Comparison of ENCODE assay signal across 23 cellular contexts in the genomic region with DNA sequence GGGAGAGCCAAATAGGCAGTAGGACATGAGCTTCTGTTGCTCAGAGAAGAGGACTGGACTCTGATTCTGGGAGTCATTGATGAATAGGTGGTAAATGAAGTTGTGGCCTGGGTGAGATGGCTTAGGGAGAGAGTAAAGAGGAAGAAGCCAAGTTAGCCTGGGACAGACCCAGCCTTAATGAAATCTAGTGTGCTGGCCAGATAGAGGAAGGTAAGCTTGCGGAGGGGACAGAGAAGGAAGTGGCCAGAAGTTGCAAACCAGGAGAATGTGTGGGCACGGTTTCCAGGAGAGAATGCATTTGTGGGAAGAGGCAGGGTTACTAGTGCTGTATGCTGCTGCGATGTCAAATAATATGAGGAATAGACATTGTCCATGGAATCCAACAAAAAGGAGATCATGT.
"Had no signal": no experiment of that assay in that cellular context is flagged by ENCODE, and none has a peak within 500 bp of the region (broad histone marks: within the 10 kb centered on the region; RNA-seq: fewer than 3 reads in every experiment).

No MANE protein-coding gene starts in this region.

- H3K4me3 ChIP-seq: heart left ventricle, mucosa of descending colon, ovary, smooth muscle cell, suprapubic skin, thyroid gland, vagina had no signal

- H3K9me3 ChIP-seq: heart left ventricle, mucosa of descending colon, ovary, suprapubic skin, thyroid gland, vagina had no signal

- H3K36me3 Mint-ChIP-seq: naive thymus-derived CD8-positive, alpha-beta T cell; stimulated activated effector memory CD8-positive, alpha-beta T cell treated with anti-CD3 and anti-CD28 coated beads, Interleukin-12 subunit alpha, Interleukin-12 subunit beta, amount 100 ng/mL, for 72 hours; type B pancreatic cell had no signal

- FAIRE-seq: endometrium, frontal cortex had no signal

- H3K4me1 Mint-ChIP-seq: naive thymus-derived CD8-positive, alpha-beta T cell; stimulated activated effector memory CD8-positive, alpha-beta T cell treated with anti-CD3 and anti-CD28 coated beads, Interleukin-12 subunit alpha, Interleukin-12 subunit beta, amount 100 ng/mL, for 72 hours had no signal

- H3K27ac Mint-ChIP-seq: naive thymus-derived CD8-positive, alpha-beta T cell; progenitor cell of endocrine pancreas; stimulated activated effector memory CD8-positive, alpha-beta T cell treated with anti-CD3 and anti-CD28 coated beads, Interleukin-12 subunit alpha, Interleukin-12 subunit beta, amount 100 ng/mL, for 72 hours; type B pancreatic cell had no signal

- H3K36me3 ChIP-seq: heart left ventricle, ovary, suprapubic skin, thyroid gland, vagina had no signal

- H3K27ac ChIP-seq: heart left ventricle, ovary, suprapubic skin, thyroid gland, vagina had no signal

- H3K4me3 Mint-ChIP-seq: naive thymus-derived CD8-positive, alpha-beta T cell; stimulated activated effector memory CD8-positive, alpha-beta T cell treated with anti-CD3 and anti-CD28 coated beads, Interleukin-12 subunit alpha, Interleukin-12 subunit beta, amount 100 ng/mL, for 72 hours; type B pancreatic cell had no signal

- ATAC-seq: esophagus mucosa; left ventricle myocardium superior; mucosa of descending colon; naive thymus-derived CD8-positive, alpha-beta T cell; stimulated activated effector memory CD8-positive, alpha-beta T cell treated with anti-CD3 and anti-CD28 coated beads, Interleukin-12 subunit alpha, Interleukin-12 subunit beta, amount 100 ng/mL, for 72 hours; stimulated activated naive CD8-positive, alpha-beta T cell treated with anti-CD3 and anti-CD28 coated beads, Interleukin-15, Interleukin-2, amounts not matched to agents 100 U/mL and 50 U/mL, for 24 hours had no signal

- DNase-seq: cortex of kidney; effector memory CD4-positive, alpha-beta T cell; heart left ventricle; islet precursor cell; left ventricle myocardium superior; mucosa of descending colon; naive thymus-derived CD8-positive, alpha-beta T cell; nucleus accumbens; ovary; right cardiac atrium; stimulated activated CD4-positive, alpha-beta T cell treated with anti-CD3 and anti-CD28 coated beads, Interleukin-2, amount 100 ng/mL, for 48 hours; stimulated activated CD8-positive, alpha-beta memory T cell treated with anti-CD3 and anti-CD28 coated beads, Interleukin-4, amount 100 ng/mL, for 48 hours; stimulated activated naive CD8-positive, alpha-beta T cell treated with anti-CD3 and anti-CD28 coated beads, Interleukin-15, Interleukin-2, amounts not matched to agents 100 U/mL and 50 U/mL, for 24 hours; thyroid gland had no signal

- H3K4me1 ChIP-seq: thyroid gland, vagina had no signal

- H3K27me3 ChIP-seq: heart left ventricle, ovary, suprapubic skin, thyroid gland, vagina had no signal

- H3K4me2 ChIP-seq: smooth muscle cell had no signal
